ENCODE assay signal across 17 cellular contexts in the genomic region with DNA sequence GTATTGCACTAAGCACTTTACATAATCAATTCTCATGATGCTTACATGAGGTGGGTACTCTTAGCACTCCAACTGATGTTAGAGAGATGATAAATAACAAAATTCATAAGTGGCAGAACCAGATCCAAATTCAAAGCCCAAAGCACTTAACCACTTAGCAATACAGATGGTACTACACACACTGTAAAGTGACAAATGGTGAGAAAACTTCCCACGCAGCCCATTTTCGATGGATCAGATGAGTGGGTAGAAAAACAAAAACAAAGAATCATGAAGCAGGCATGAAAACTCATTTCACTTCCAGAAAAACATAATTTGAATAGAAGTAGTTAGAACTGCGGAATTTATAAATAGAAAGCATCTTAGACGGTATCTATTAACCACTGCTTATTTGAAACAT.
"Had no signal": no experiment of that assay in that cellular context is flagged by ENCODE, and none has a peak within 500 bp of the region (broad histone marks: within the 10 kb centered on the region; RNA-seq: fewer than 3 reads in every experiment).

No MANE protein-coding gene starts in this region.

- H3K4me1 ChIP-seq: pancreas, psoas muscle had no signal

- H3K36me3 ChIP-seq: pancreas, right atrium auricular region, tibial nerve had no signal

- DNase-seq: activated CD4-positive, alpha-beta T cell treated with anti-CD3 and anti-CD28 coated beads, Interleukin-2, amount 10 ng/mL, durations not matched to agents 24 days and 14 days; activated CD8-positive, alpha-beta T cell treated with anti-CD3 and anti-CD28 coated beads, Interleukin-2, amount 10 ng/mL, durations not matched to agents 7 days and 5 days; activated naive CD4-positive, alpha-beta T cell; activated naive CD8-positive, alpha-beta T cell treated with anti-CD3 and anti-CD28 coated beads, Interleukin-2, amount 10 ng/mL, durations not matched to agents 7 days and 5 days; amniotic stem cell; effector memory CD8-positive, alpha-beta T cell; foreskin melanocyte; immature natural killer cell; midbrain; pancreas; psoas muscle; stimulated activated CD4-positive, alpha-beta T cell treated with anti-CD3 and anti-CD28 coated beads, Interleukin-1b, Interleukin-23, amount 100 ng/mL, for 48 hours; T-cell had no signal

- H3K27ac ChIP-seq: hepatocyte, pancreas, psoas muscle, VCaP had no signal

- H3K27me3 ChIP-seq: hepatocyte, pancreas, right atrium auricular region, tibial nerve had no signal

- H3K4me3 ChIP-seq: hepatocyte, pancreas, psoas muscle, right atrium auricular region, tibial nerve had no signal

- H3K9me3 ChIP-seq: pancreas, psoas muscle, right atrium auricular region, tibial nerve had no signal
